In the genomic region with DNA sequence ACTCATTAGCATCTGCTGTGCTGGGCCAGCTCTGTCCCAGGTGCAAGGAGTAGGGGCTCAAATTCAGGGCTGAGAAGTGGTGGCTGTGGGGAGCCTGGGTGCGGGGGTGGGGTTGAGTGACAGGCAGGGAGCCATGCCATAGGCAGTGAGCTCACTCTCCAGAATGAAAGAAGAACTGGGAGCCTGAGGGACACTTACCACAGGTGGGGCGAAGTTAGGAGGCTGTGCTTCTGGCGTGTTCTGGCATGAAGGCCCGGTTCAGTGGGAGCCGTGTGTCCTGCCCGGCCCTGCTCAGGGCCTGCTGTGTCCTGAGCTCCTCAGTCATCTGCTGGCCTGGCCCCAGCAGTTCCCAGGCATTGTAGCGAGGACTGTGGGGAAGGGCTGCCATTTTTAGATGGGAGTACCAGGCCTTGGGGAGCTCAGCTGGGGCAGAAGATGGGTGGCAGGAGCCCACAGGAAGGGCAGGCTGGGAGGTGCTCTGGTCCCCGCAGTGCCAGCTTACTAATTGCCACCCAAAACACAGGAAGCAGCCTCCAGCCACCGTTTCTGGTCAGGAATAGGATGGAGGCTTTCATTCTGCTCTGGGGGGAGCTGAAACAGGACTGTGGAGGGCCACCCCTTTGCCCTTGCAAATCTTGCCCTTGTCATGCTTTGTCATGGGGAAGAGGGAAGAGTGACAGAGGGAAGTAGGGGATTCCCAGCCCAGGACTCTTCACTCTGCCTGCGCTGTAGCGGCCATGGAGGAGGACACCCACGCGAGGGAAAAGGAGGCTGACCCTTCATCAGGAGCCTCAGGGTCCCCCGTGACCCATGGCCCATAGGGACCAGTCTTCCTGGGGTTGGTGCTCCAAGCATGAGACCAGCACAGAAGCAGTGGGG, we compare ENCODE assay signal across 8 cellular contexts.
DNase-seq lines count a peak whose midpoint lies in the region; ATAC-seq and TF ChIP-seq lines count a peak whose summit lies in the region.

No MANE protein-coding gene starts in this region.

- H3K27me3 Mint-ChIP-seq in activated CD8-positive, alpha-beta T cell treated with anti-CD3 and anti-CD28 coated beads for 36 hours = no peaks in the 10 kb centered on the region
- H3K27me3 Mint-ChIP-seq in stimulated activated memory B cell treated with anti-CD40 and anti-IgM and Interleukin-4, amounts not matched to agents 10 μg/mL and 1 μg/mL and 100 μg/mL, for 72 hours = no peaks in the 10 kb centered on the region

- peaks cover 0 to 73% (median 34%) of the 10 kb centered on the region in 9 donors for H3K4me1 ChIP-seq in heart right ventricle

- POLR2A ChIA-PET in activated CD8-positive, alpha-beta T cell treated with anti-CD3 and anti-CD28 coated beads for 36 hours (lab: Charles Lee) = interaction anchor here (0.8 to 9.5 kb wide), 8 partner anchors 11 to 86 kb away, joined by 3 to 133 read pairs (median 8); a partner anchor contains a TSS

- peak overlapping the region; percentile 72 for H3K4me3 Mint-ChIP-seq in activated CD8-positive, alpha-beta T cell treated with anti-CD3 and anti-CD28 coated beads for 36 hours
- H3K4me3 Mint-ChIP-seq in stimulated activated memory B cell treated with anti-CD40 and anti-IgM and Interleukin-4, amounts not matched to agents 10 μg/mL and 1 μg/mL and 100 μg/mL, for 72 hours = peak overlapping the region; percentile 57

- CTCF ChIA-PET in activated CD8-positive, alpha-beta T cell treated with anti-CD3 and anti-CD28 coated beads for 36 hours (lab: Charles Lee) = interaction anchor here (0.6 to 5.0 kb wide), 11 partner anchors 12 to 157 kb away, joined by 3 to 50 read pairs (median 5); a partner anchor contains a TSS

- intact Hi-C loops in activated CD8-positive, alpha-beta T cell treated with anti-CD3 and anti-CD28 coated beads for 36 hours (cut with micrococcal nuclease) = loop anchor here (2.0 to 10.0 kb wide), 2 partner anchors 15 to 49 kb away; no protein-coding TSS in a partner anchor
- intact Hi-C loops in heart right ventricle (cut with DNase I) = loop anchor here in 3 of 10 donors (10.0 kb wide), 2 partner anchors 49 to 349 kb away; no protein-coding TSS in a partner anchor

- H3K27ac ChIP-seq in heart right ventricle = peak overlapping the region in 9 of 10 donors; percentile 48 to 95 (median 74)

- H3K27ac Mint-ChIP-seq in activated CD8-positive, alpha-beta T cell treated with anti-CD3 and anti-CD28 coated beads for 36 hours = peak overlapping the region; percentile 94
- peak overlapping the region; percentile 67 for H3K27ac Mint-ChIP-seq in stimulated activated memory B cell treated with anti-CD40 and anti-IgM and Interleukin-4, amounts not matched to agents 10 μg/mL and 1 μg/mL and 100 μg/mL, for 72 hours

- peak overlapping the region in 2 of 10 donors; percentile 1 to 36 for H3K4me3 ChIP-seq in heart right ventricle

- H3K36me3 ChIP-seq in heart right ventricle = peaks cover 0 to 97% (median 12%) of the 10 kb centered on the region in 9 donors

- ATAC-seq in GM18909 (IDR thresholded peaks at IDR 0.05; ENCODE audit: poor library complexity, unreplicated experiment) (peak; percentile 26), HG03045 (IDR thresholded peaks at IDR 0.05; ENCODE audit: unreplicated experiment) (peak; percentile 42), heart right ventricle (peak in 6 of 8 donors; percentile 12 to 36 (median 21)), HG03571 (IDR thresholded peaks at IDR 0.05; ENCODE audit: unreplicated experiment) (no peak)
- peak; percentile 9 for ATAC-seq in activated CD8-positive, alpha-beta T cell treated with anti-CD3 and anti-CD28 coated beads for 36 hours
- ATAC-seq in stimulated activated memory B cell treated with anti-CD40 and anti-IgM and Interleukin-4, amounts not matched to agents 10 μg/mL and 1 μg/mL and 100 μg/mL, for 72 hours = peak; percentile 32

- peaks cover 72% of the 10 kb centered on the region for H3K36me3 Mint-ChIP-seq in activated CD8-positive, alpha-beta T cell treated with anti-CD3 and anti-CD28 coated beads for 36 hours (ENCODE audit: low read depth)
- H3K36me3 Mint-ChIP-seq in stimulated activated memory B cell treated with anti-CD40 and anti-IgM and Interleukin-4, amounts not matched to agents 10 μg/mL and 1 μg/mL and 100 μg/mL, for 72 hours = peaks cover 41% of the 10 kb centered on the region

- no peaks in the 10 kb centered on the region for H3K9me3 Mint-ChIP-seq in activated CD8-positive, alpha-beta T cell treated with anti-CD3 and anti-CD28 coated beads for 36 hours
- H3K9me3 Mint-ChIP-seq in stimulated activated memory B cell treated with anti-CD40 and anti-IgM and Interleukin-4, amounts not matched to agents 10 μg/mL and 1 μg/mL and 100 μg/mL, for 72 hours = peaks cover 3% of the 10 kb centered on the region

- peak; percentile 76 for DNase-seq in activated CD8-positive, alpha-beta T cell treated with anti-CD3 and anti-CD28 coated beads for 36 hours
- DNase-seq in heart right ventricle (no peak), superior temporal gyrus (ENCODE audit: extremely low spot score) (no peak), NCI-H1930 (lab: John Stamatoyannopoulos, UW) (no peak)

- no peak for TF ChIP-seq CTCF in activated CD8-positive, alpha-beta T cell treated with anti-CD3 and anti-CD28 coated beads for 36 hours (IDR thresholded peaks at IDR 0.05)
- TF ChIP-seq CTCF in heart right ventricle (IDR thresholded peaks at IDR 0.05) = no peak

- 81 to 83% methylated on average over 14 of the region's 14 CpGs for WGBS in heart right ventricle, 2 donors

- H3K9me3 ChIP-seq in heart right ventricle = no peaks in the 10 kb centered on the region

- no peaks in the 10 kb centered on the region for H3K27me3 ChIP-seq in heart right ventricle

- H3K4me1 Mint-ChIP-seq in activated CD8-positive, alpha-beta T cell treated with anti-CD3 and anti-CD28 coated beads for 36 hours (ENCODE audit: low read depth) = peaks cover 74% of the 10 kb centered on the region
- H3K4me1 Mint-ChIP-seq in stimulated activated memory B cell treated with anti-CD40 and anti-IgM and Interleukin-4, amounts not matched to agents 10 μg/mL and 1 μg/mL and 100 μg/mL, for 72 hours = peaks cover 76% of the 10 kb centered on the region
